Comparison of ENCODE assay signal across 37 cellular contexts in the genomic region with DNA sequence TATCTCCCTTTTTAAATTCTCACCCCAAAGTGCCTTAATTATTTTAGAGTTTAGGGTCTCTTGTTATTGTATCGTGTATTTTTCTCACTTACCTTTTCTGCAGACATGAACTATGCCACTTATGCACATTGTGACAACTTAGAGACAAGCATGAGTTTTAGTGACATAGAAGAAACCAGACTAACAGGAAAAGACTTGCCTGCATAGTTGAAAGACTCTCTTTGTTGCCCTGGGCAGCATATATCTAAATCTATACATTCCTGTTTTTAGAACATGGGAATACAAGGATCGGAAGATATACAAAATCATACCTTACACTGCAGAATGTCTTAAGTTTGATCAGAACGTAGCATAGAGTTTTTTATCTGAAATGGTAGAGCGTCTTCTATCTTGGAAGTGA.
"Had no signal": no experiment of that assay in that cellular context is flagged by ENCODE, and none has a peak within 500 bp of the region (broad histone marks: within the 10 kb centered on the region; RNA-seq: fewer than 3 reads in every experiment).

No MANE protein-coding gene starts in this region.

- H3K4me3 Mint-ChIP-seq: activated naive CD4-positive, alpha-beta T cell treated with anti-CD3 and anti-CD28 coated beads for 36 hours; activated naive CD4-positive, alpha-beta T cell treated with anti-CD3 and anti-CD28 coated beads, Interleukin-2, amount 10 ng/mL, durations not matched to agents 7 days and 5 days; activated naive CD4-positive, alpha-beta T cell treated with anti-CD3 and anti-CD28 coated beads, Interleukin-2, amount 50 U/mL, for 24 hours; activated naive CD8-positive, alpha-beta T cell; activated naive CD8-positive, alpha-beta T cell treated with anti-CD3 and anti-CD28 coated beads for 36 hours; activated naive CD8-positive, alpha-beta T cell treated with anti-CD3 and anti-CD28 coated beads, Interleukin-2, amount 10 ng/mL, durations not matched to agents 7 days and 5 days; activated naive CD8-positive, alpha-beta T cell treated with anti-CD3 and anti-CD28 coated beads, Interleukin-2, amount 50 U/mL, for 24 hours; activated T-cell treated with anti-CD3 and anti-CD28 coated beads, Interleukin-2, amount 50 U/mL, for 24 hours; activated T-cell treated with anti-CD3 and anti-CD28 coated beads, Interleukin-2, amount 50 U/mL, for 4 hours; activated T-cell treated with anti-CD3 and anti-CD28 coated beads, Interleukin-2, amount 50 U/mL, for 72 hours; activated T-helper 1 cell treated with anti-CD3 and anti-CD28 coated beads, Interleukin-12 subunit alpha, Interleukin-12 subunit beta, Interleukin-2, Interleukin-4 antibody, amounts not matched to agents 30 ng/mL and 10 ng/mL and 1 ng/mL, durations not matched to agents 14 hours and 24 hours and 36 hours; brain; central memory CD8-positive, alpha-beta T cell had no signal

- H3K27ac Mint-ChIP-seq: activated naive CD4-positive, alpha-beta T cell treated with anti-CD3 and anti-CD28 coated beads for 36 hours; activated naive CD4-positive, alpha-beta T cell treated with anti-CD3 and anti-CD28 coated beads, Interleukin-2, amount 10 ng/mL, durations not matched to agents 7 days and 5 days; activated naive CD4-positive, alpha-beta T cell treated with anti-CD3 and anti-CD28 coated beads, Interleukin-2, amount 50 U/mL, for 24 hours; activated naive CD4-positive, alpha-beta T cell treated with anti-CD3 and anti-CD28 coated beads, Interleukin-2, amount 50 U/mL, for 72 hours; activated naive CD8-positive, alpha-beta T cell; activated naive CD8-positive, alpha-beta T cell treated with anti-CD3 and anti-CD28 coated beads for 36 hours; activated naive CD8-positive, alpha-beta T cell treated with anti-CD3 and anti-CD28 coated beads, Interleukin-2, amount 10 ng/mL, durations not matched to agents 7 days and 5 days; activated naive CD8-positive, alpha-beta T cell treated with anti-CD3 and anti-CD28 coated beads, Interleukin-2, amount 50 U/mL, for 24 hours; activated T-cell treated with anti-CD3 and anti-CD28 coated beads, Interleukin-2, amount 50 U/mL, for 24 hours; activated T-cell treated with anti-CD3 and anti-CD28 coated beads, Interleukin-2, amount 50 U/mL, for 72 hours; activated T-helper 1 cell treated with anti-CD3 and anti-CD28 coated beads, Interleukin-12 subunit alpha, Interleukin-12 subunit beta, Interleukin-2, Interleukin-4 antibody, amounts not matched to agents 30 ng/mL and 10 ng/mL and 1 ng/mL, durations not matched to agents 14 hours and 24 hours and 36 hours; activated T-helper 2 cell treated with anti-CD3 and anti-CD28 coated beads, Interferon-gamma antibody, Interleukin-2, Interleukin-4, amounts not matched to agents 10 μg/mL and 5 μg/mL and 100 μg/mL, durations not matched to agents 14 hours and 24 hours and 36 hours; brain had no signal

- H3K27me3 Mint-ChIP-seq: activated naive CD4-positive, alpha-beta T cell treated with anti-CD3 and anti-CD28 coated beads, Interleukin-2, amount 10 ng/mL, durations not matched to agents 7 days and 5 days; activated naive CD4-positive, alpha-beta T cell treated with anti-CD3 and anti-CD28 coated beads, Interleukin-2, amount 50 U/mL, for 24 hours; activated naive CD8-positive, alpha-beta T cell; activated naive CD8-positive, alpha-beta T cell treated with anti-CD3 and anti-CD28 coated beads for 36 hours; activated naive CD8-positive, alpha-beta T cell treated with anti-CD3 and anti-CD28 coated beads, Interleukin-2, amount 10 ng/mL, durations not matched to agents 7 days and 5 days; activated naive CD8-positive, alpha-beta T cell treated with anti-CD3 and anti-CD28 coated beads, Interleukin-2, amount 50 U/mL, for 24 hours; activated T-cell treated with anti-CD3 and anti-CD28 coated beads, Interleukin-2, amount 50 U/mL, for 24 hours; brain; central memory CD8-positive, alpha-beta T cell had no signal

- H3K4me1 Mint-ChIP-seq: activated naive CD4-positive, alpha-beta T cell treated with anti-CD3 and anti-CD28 coated beads, Interleukin-2, amount 10 ng/mL, durations not matched to agents 7 days and 5 days; activated naive CD4-positive, alpha-beta T cell treated with anti-CD3 and anti-CD28 coated beads, Interleukin-2, amount 50 U/mL, for 24 hours; activated naive CD8-positive, alpha-beta T cell treated with anti-CD3 and anti-CD28 coated beads for 36 hours; activated naive CD8-positive, alpha-beta T cell treated with anti-CD3 and anti-CD28 coated beads, Interleukin-2, amount 10 ng/mL, durations not matched to agents 7 days and 5 days; activated naive CD8-positive, alpha-beta T cell treated with anti-CD3 and anti-CD28 coated beads, Interleukin-2, amount 50 U/mL, for 24 hours; brain; central memory CD8-positive, alpha-beta T cell had no signal

- H3K9me3 ChIP-seq: adrenal gland, body of pancreas had no signal

- H3K4me3 ChIP-seq: adrenal gland, ascending aorta, body of pancreas, breast epithelium, cardiac muscle cell had no signal

- H3K36me3 ChIP-seq: adrenal gland, ascending aorta, brain microvascular endothelial cell, breast epithelium, cardiac muscle cell had no signal

- H3K36me3 Mint-ChIP-seq: activated naive CD4-positive, alpha-beta T cell treated with anti-CD3 and anti-CD28 coated beads, Interleukin-2, amount 10 ng/mL, durations not matched to agents 7 days and 5 days; activated naive CD8-positive, alpha-beta T cell treated with anti-CD3 and anti-CD28 coated beads for 36 hours; activated naive CD8-positive, alpha-beta T cell treated with anti-CD3 and anti-CD28 coated beads, Interleukin-2, amount 10 ng/mL, durations not matched to agents 7 days and 5 days; brain had no signal

- H3K27ac ChIP-seq: adrenal gland, ascending aorta, body of pancreas, brain microvascular endothelial cell, breast epithelium, cardiac muscle cell had no signal

- H3K4me1 ChIP-seq: adrenal gland, ascending aorta, body of pancreas, breast epithelium had no signal

- DNase-seq: activated effector memory CD4-positive, alpha-beta T cell treated with anti-CD3 and anti-CD28 coated beads, Interleukin-2, amount 50 U/mL, for 16 hours; activated effector memory CD4-positive, alpha-beta T cell treated with Interleukin-2 at 50 U/mL for 16 hours; activated gamma-delta T cell; activated gamma-delta T cell treated with Interleukin-2 at 50 U/mL for 16 hours; activated naive CD4-positive, alpha-beta T cell; activated naive CD4-positive, alpha-beta T cell treated with anti-CD3 and anti-CD28 coated beads for 36 hours; activated naive CD4-positive, alpha-beta T cell treated with anti-CD3 and anti-CD28 coated beads, Interleukin-2, amount 10 ng/mL, durations not matched to agents 7 days and 5 days; activated naive CD4-positive, alpha-beta T cell treated with anti-CD3 and anti-CD28 coated beads, Interleukin-2, amount 50 U/mL, for 16 hours; activated naive CD4-positive, alpha-beta T cell treated with Interleukin-2 at 50 U/mL for 16 hours; activated naive CD8-positive, alpha-beta T cell treated with anti-CD3 and anti-CD28 coated beads for 36 hours; activated naive CD8-positive, alpha-beta T cell treated with anti-CD3 and anti-CD28 coated beads, Interleukin-2, amount 10 ng/mL, durations not matched to agents 7 days and 5 days; activated naive CD8-positive, alpha-beta T cell treated with anti-CD3 and anti-CD28 coated beads, Interleukin-2, amount 50 U/mL, for 24 hours; activated T-cell treated with anti-CD3 and anti-CD28 coated beads, Interleukin-2, amount 50 U/mL, for 1 hour; activated T-cell treated with anti-CD3 and anti-CD28 coated beads, Interleukin-2, amount 50 U/mL, for 24 hours; activated T-cell treated with anti-CD3 and anti-CD28 coated beads, Interleukin-2, amount 50 U/mL, for 4 hours; activated T-cell treated with anti-CD3 and anti-CD28 coated beads, Interleukin-2, amount 50 U/mL, for 48 hours; activated T-cell treated with anti-CD3 and anti-CD28 coated beads, Interleukin-2, amount 50 U/mL, for 72 hours; adrenal gland; amniotic stem cell; amygdala; anterior cingulate cortex; aorta; body of pancreas; brain microvascular endothelial cell; caudate nucleus; central memory CD4-positive, alpha-beta T cell; cerebellar nuclear complex had no signal

- H3K9me3 Mint-ChIP-seq: activated naive CD4-positive, alpha-beta T cell treated with anti-CD3 and anti-CD28 coated beads, Interleukin-2, amount 50 U/mL, for 24 hours; activated T-helper 1 cell treated with anti-CD3 and anti-CD28 coated beads, Interleukin-12 subunit alpha, Interleukin-12 subunit beta, Interleukin-2, Interleukin-4 antibody, amounts not matched to agents 30 ng/mL and 10 ng/mL and 1 ng/mL, durations not matched to agents 14 hours and 24 hours and 36 hours; activated T-helper 2 cell treated with anti-CD3 and anti-CD28 coated beads, Interferon-gamma antibody, Interleukin-2, Interleukin-4, amounts not matched to agents 10 μg/mL and 5 μg/mL and 100 μg/mL, durations not matched to agents 14 hours and 24 hours and 36 hours had no signal

- ATAC-seq: activated naive CD4-positive, alpha-beta T cell treated with anti-CD3 and anti-CD28 coated beads, Interleukin-2, amount 50 U/mL, for 72 hours; activated naive CD8-positive, alpha-beta T cell treated with anti-CD3 and anti-CD28 coated beads, Interleukin-2, amount 50 U/mL, for 24 hours; activated T-cell treated with anti-CD3 and anti-CD28 coated beads, Interleukin-2, amount 50 U/mL, for 4 hours; activated T-cell treated with anti-CD3 and anti-CD28 coated beads, Interleukin-2, amount 50 U/mL, for 72 hours; body of pancreas had no signal

- H3K27me3 ChIP-seq: adrenal gland, ascending aorta, body of pancreas, brain microvascular endothelial cell, breast epithelium, cardiac muscle cell had no signal
